ENCODE assay signal across 14 cellular contexts in genomic region chr6:13396241-13396792, GRCh38.
A peak's percentile ranks its signal among the peaks of the same experiment; 100 is the strongest.
DNase-seq lines count a peak whose midpoint lies in the region; ATAC-seq and TF ChIP-seq lines count a peak whose summit lies in the region.
"Had no signal": no experiment of that assay in that cellular context is flagged by ENCODE, and none has a peak within 500 bp of the region (broad histone marks: within the 10 kb centered on the region; RNA-seq: fewer than 3 reads in every experiment).

No MANE protein-coding gene starts in this region.

- DNase-seq in GM23338 (ENCODE audit: low spot score) (no peak), OCI-LY7 (ENCODE audit: low spot score) (no peak), esophagus squamous epithelium (lab: John Stamatoyannopoulos, UW) (no peak), retina (no peak), NCI-H2196 (lab: John Stamatoyannopoulos, UW; ENCODE audit: unreplicated experiment) (no peak)
- DNase-seq in stimulated activated naive B cell treated with anti-CD40 and anti-IgM and Interleukin-4, amounts not matched to agents 10 μg/mL and 1 μg/mL and 100 μg/mL, for 72 hours: no peak
- DNase-seq: activated T-cell treated with anti-CD3 and anti-CD28 coated beads, Interleukin-2, amount 50 U/mL, for 4 hours; CD4-positive, alpha-beta T cell; cortex of kidney; NCI-H1105; NCI-H446 treated with DMSO at 0.1 percent for 48 hours; posterior cingulate gyrus had no signal

- intact Hi-C loops in OCI-LY7 (cut with micrococcal nuclease; ENCODE audit: unreplicated experiment): loop anchor here (2.0 to 5.0 kb wide), 5 partner anchors 30 to 178 kb away; partner anchors contain the start of gene SIRT5
- intact Hi-C loops in esophagus squamous epithelium (cut with DNase I): no loop called here

- CTCF ChIA-PET in OCI-LY7 (lab: Charles Lee; ENCODE audit: unreplicated experiment): interaction anchor here (1.0 to 1.7 kb wide), 3 partner anchors 21 to 32 kb away, joined by 3 to 4 read pairs (median 4); no protein-coding TSS in a partner anchor

- H3K27ac ChIP-seq in GM23338 (ENCODE audit: low read depth) (no peak overlapping the region), OCI-LY7 (ENCODE audit: low read depth, low read length, poor library complexity, severe bottlenecking) (peak overlapping the region; percentile 47), esophagus squamous epithelium (peak overlapping the region in 3 of 4 donors; percentile 46 to 60 (median 59))

- H3K36me3 Mint-ChIP-seq in GM23338 (ENCODE audit: low read depth): no peaks in the 10 kb centered on the region
- H3K36me3 Mint-ChIP-seq in stimulated activated naive B cell treated with anti-CD40 and anti-IgM and Interleukin-4, amounts not matched to agents 10 μg/mL and 1 μg/mL and 100 μg/mL, for 72 hours: no peaks in the 10 kb centered on the region

- peaks cover 5% of the 10 kb centered on the region; the same call in 1 of the 2 replicates for H3K9me2 ChIP-seq in GM23338 (ENCODE audit: insufficient read depth)
- H3K9me2 ChIP-seq in OCI-LY7 (ENCODE audit: insufficient read depth, low read length): no peaks in the 10 kb centered on the region

- no peaks in the 10 kb centered on the region for H3K9me3 Mint-ChIP-seq in GM23338
- no peaks in the 10 kb centered on the region for H3K9me3 Mint-ChIP-seq in stimulated activated naive B cell treated with anti-CD40 and anti-IgM and Interleukin-4, amounts not matched to agents 10 μg/mL and 1 μg/mL and 100 μg/mL, for 72 hours
- H3K9me3 Mint-ChIP-seq: activated T-cell treated with anti-CD3 and anti-CD28 coated beads, Interleukin-2, amount 50 U/mL, for 4 hours; CD4-positive, alpha-beta T cell; T-helper 1 cell treated with Interleukin-12 subunit alpha and Interleukin-12 subunit beta and Interleukin-4 antibody, amounts not matched to agents 30 μg/mL and 1 μg/mL, for 36 hours had no signal

- H3K36me3 ChIP-seq in GM23338 (ENCODE audit: insufficient read depth): no peaks in the 10 kb centered on the region
- no peaks in the 10 kb centered on the region for H3K36me3 ChIP-seq in OCI-LY7 (ENCODE audit: insufficient read depth, low read length)
- H3K36me3 ChIP-seq in esophagus squamous epithelium: no peaks in the 10 kb centered on the region

- POLR2A ChIA-PET in OCI-LY7 (lab: Charles Lee): interaction anchor here (0.6 to 1.9 kb wide), 15 partner anchors 10 to 141 kb away, joined by 3 to 8 read pairs (median 4); partner anchors contain the start of gene TBC1D7

- H3K4me1 Mint-ChIP-seq in GM23338: peaks cover 42% of the 10 kb centered on the region
- peaks cover 27 to 30% of the 10 kb centered on the region in 2 donors for H3K4me1 Mint-ChIP-seq in stimulated activated naive B cell treated with anti-CD40 and anti-IgM and Interleukin-4, amounts not matched to agents 10 μg/mL and 1 μg/mL and 100 μg/mL, for 72 hours

- H4K20me1 ChIP-seq in GM23338 (replicated peaks; ENCODE audit: insufficient read depth): no peaks in the 10 kb centered on the region
- 0 out of 2 replicates have a peak, but pooled peaks cover 8% of the 10 kb centered on the region for H4K20me1 ChIP-seq in OCI-LY7 (ENCODE audit: insufficient read depth, low read length)

- WGBS in esophagus squamous epithelium, 2 donors: 88 to 89% methylated on average over 3 of the region's 3 CpGs

- no peak for ATAC-seq in GM23338
- ATAC-seq in stimulated activated naive B cell treated with anti-CD40 and anti-IgM and Interleukin-4, amounts not matched to agents 10 μg/mL and 1 μg/mL and 100 μg/mL, for 72 hours (replicated peaks): no peak
- no peak for ATAC-seq in GM19351 (IDR thresholded peaks at IDR 0.05; ENCODE audit: unreplicated experiment)
- ATAC-seq: activated T-cell treated with anti-CD3 and anti-CD28 coated beads, Interleukin-2, amount 50 U/mL, for 4 hours had no signal

- no TSS peak for BruUV-seq in OCI-LY7 (replicated peaks; lab: Mats Ljungman, UMichigan)

- no peaks in the 10 kb centered on the region; the same call in 1 of the 2 replicates for H3K79me2 ChIP-seq in GM23338 (replicated peaks; ENCODE audit: insufficient read depth)
- peaks cover 22% of the 10 kb centered on the region; the same call in 1 of the 2 replicates for H3K79me2 ChIP-seq in OCI-LY7 (ENCODE audit: insufficient read depth, low read depth, low read length)

- H3K4me3 ChIP-seq in GM23338 (no peak overlapping the region), OCI-LY7 (ENCODE audit: low read depth, low read length, poor library complexity, severe bottlenecking) (peak overlapping the region; percentile 46), esophagus squamous epithelium (no peak overlapping the region)

- no peak overlapping the region for H3K4me3 Mint-ChIP-seq in GM23338
- H3K4me3 Mint-ChIP-seq in stimulated activated naive B cell treated with anti-CD40 and anti-IgM and Interleukin-4, amounts not matched to agents 10 μg/mL and 1 μg/mL and 100 μg/mL, for 72 hours: no peak overlapping the region
- H3K4me3 Mint-ChIP-seq: activated T-cell treated with anti-CD3 and anti-CD28 coated beads, Interleukin-2, amount 50 U/mL, for 4 hours; CD4-positive, alpha-beta T cell; T-helper 1 cell treated with Interleukin-12 subunit alpha and Interleukin-12 subunit beta and Interleukin-4 antibody, amounts not matched to agents 30 μg/mL and 1 μg/mL, for 36 hours had no signal

- no peaks in the 10 kb centered on the region for H3K27me3 ChIP-seq in GM23338 (ENCODE audit: insufficient read depth)
- H3K27me3 ChIP-seq in esophagus squamous epithelium: no peaks in the 10 kb centered on the region

- H3K4me1 ChIP-seq in GM23338 (ENCODE audit: insufficient read depth): peaks cover 10% of the 10 kb centered on the region
- H3K4me1 ChIP-seq in OCI-LY7 (ENCODE audit: insufficient read depth, low read length, poor library complexity, severe bottlenecking): peaks cover 73% of the 10 kb centered on the region
- peaks cover 27 to 57% (median 32%) of the 10 kb centered on the region in 3 donors for H3K4me1 ChIP-seq in esophagus squamous epithelium

- 0 out of 2 replicates have a peak overlapping the region, but pooled peaks have one; percentile 22 for H3K27ac Mint-ChIP-seq in GM23338
- peak overlapping the region; percentile 88 for H3K27ac Mint-ChIP-seq in stimulated activated naive B cell treated with anti-CD40 and anti-IgM and Interleukin-4, amounts not matched to agents 10 μg/mL and 1 μg/mL and 100 μg/mL, for 72 hours
- H3K27ac Mint-ChIP-seq: CD4-positive, alpha-beta T cell; T-helper 1 cell treated with Interleukin-12 subunit alpha and Interleukin-12 subunit beta and Interleukin-4 antibody, amounts not matched to agents 30 μg/mL and 1 μg/mL, for 36 hours had no signal

- H2AFZ ChIP-seq in GM23338 (no peak overlapping the region), OCI-LY7 (ENCODE audit: low read length) (no peak overlapping the region)

- no peak for TF ChIP-seq POLR2A in esophagus squamous epithelium (IDR thresholded peaks at IDR 0.05)

- H3K9me3 ChIP-seq in OCI-LY7 (ENCODE audit: low read length) (no peaks in the 10 kb centered on the region), esophagus squamous epithelium (no peaks in the 10 kb centered on the region)

- H3K4me2 ChIP-seq in GM23338 (no peak overlapping the region), OCI-LY7 (ENCODE audit: low read length) (peak overlapping the region; percentile 78)

- peaks cover 11% of the 10 kb centered on the region for H3K27me3 Mint-ChIP-seq in GM23338 (ENCODE audit: insufficient read depth, low read depth, poor library complexity)
- no peaks in the 10 kb centered on the region for H3K27me3 Mint-ChIP-seq in stimulated activated naive B cell treated with anti-CD40 and anti-IgM and Interleukin-4, amounts not matched to agents 10 μg/mL and 1 μg/mL and 100 μg/mL, for 72 hours
- H3K27me3 Mint-ChIP-seq: CD4-positive, alpha-beta T cell had no signal

- 0 out of 2 replicates have a peak, but pooled peaks cover 3% of the 10 kb centered on the region for H3F3A ChIP-seq in GM23338 (replicated peaks; ENCODE audit: low read depth)

- TF ChIP-seq CTCF in GM23338 (conservative IDR thresholded peaks at IDR 0.05; ENCODE audit: low read depth in 2 of 2) (no peak), OCI-LY7 (conservative IDR thresholded peaks at IDR 0.05; ENCODE audit: low read length) (no peak), esophagus squamous epithelium (IDR thresholded peaks at IDR 0.05) (no peak)

TF ChIP-seq in GM23338, 12 proteins besides CTCF, POLR2A, EP300 and RAD21 (continues in another document):
- no peak for TF ChIP-seq JUNB (IDR thresholded peaks at IDR 0.05; ENCODE audit: unreplicated experiment)
- no peak for TF ChIP-seq CREB1 (CRISPR knock-in tag; IDR thresholded peaks at IDR 0.05; ENCODE audit: low read depth)
- TF ChIP-seq STAT1 (IDR thresholded peaks at IDR 0.05; ENCODE audit: unreplicated experiment): no peak
- no peak for TF ChIP-seq NANOG (IDR thresholded peaks at IDR 0.05; ENCODE audit: borderline replicate concordance)
- no peak for TF ChIP-seq POLR2AphosphoS5 (IDR thresholded peaks at IDR 0.05; ENCODE audit: low read depth)
- TF ChIP-seq EZH2phosphoT487 (IDR thresholded peaks at IDR 0.05; ENCODE audit: unreplicated experiment): no peak
- no peak for TF ChIP-seq ZNF331 (CRISPR knock-in tag; IDR thresholded peaks at IDR 0.05; ENCODE audit: low read depth)
- TF ChIP-seq EZH2 (IDR thresholded peaks at IDR 0.05; ENCODE audit: low read depth, unreplicated experiment): no peak
- no peak for TF ChIP-seq REST (IDR thresholded peaks at IDR 0.05; ENCODE audit: unreplicated experiment)
- TF ChIP-seq ZNF114 (CRISPR knock-in tag; IDR thresholded peaks at IDR 0.05): no peak
